ENCODE assay signal across 8 cellular contexts in genomic region chr2:110674620-110675555, GRCh38. TPM values are rescaled to one million over a fixed set of nuclear protein-coding genes. Genes with fewer than 3 reads are reported as not detected.
DNase-seq lines count a peak whose midpoint lies in the region; ATAC-seq and TF ChIP-seq lines count a peak whose summit lies in the region.

No MANE protein-coding gene starts in this region.

- H3K4me3 Mint-ChIP-seq in activated naive CD8-positive, alpha-beta T cell, result no peak overlapping the region

- H3K27me3 Mint-ChIP-seq in activated naive CD8-positive, alpha-beta T cell, result no peaks in the 10 kb centered on the region

- ATAC-seq in Right ventricle myocardium superior (ENCODE audit: poor library complexity) (no peak), HG02623 (IDR thresholded peaks at IDR 0.05; ENCODE audit: unreplicated experiment) (peak; percentile 84), omental fat pad (ENCODE audit: low FRiP score) (no peak)

- no peaks in the 10 kb centered on the region for H3K36me3 ChIP-seq in left ventricle myocardium inferior
- H3K36me3 ChIP-seq in mesodermal cell (ENCODE audit: control insufficient read depth, insufficient read depth, low read length), result peaks cover 48% of the 10 kb centered on the region

- peaks cover 22% of the 10 kb centered on the region for H3K4me1 Mint-ChIP-seq in activated naive CD8-positive, alpha-beta T cell (ENCODE audit: low read depth)

- H3K9me3 ChIP-seq in left ventricle myocardium inferior (replicated peaks) (no peaks in the 10 kb centered on the region), mesodermal cell (ENCODE audit: control insufficient read depth, low read length) (no peaks in the 10 kb centered on the region)

- H3K4me1 ChIP-seq in left ventricle myocardium inferior, result peaks cover 35% of the 10 kb centered on the region
- peaks cover 16% of the 10 kb centered on the region for H3K4me1 ChIP-seq in mesodermal cell (ENCODE audit: control insufficient read depth, insufficient read depth, low read length, poor library complexity, severe bottlenecking)

- H3K9me3 Mint-ChIP-seq in activated naive CD8-positive, alpha-beta T cell (ENCODE audit: low read depth), result no peaks in the 10 kb centered on the region

- DNase-seq in left ventricle myocardium inferior (no peak), Right ventricle myocardium superior (no peak), NB4 (ENCODE audit: low read depth) (peak; percentile 49), NCI-H1417 treated with DMSO at 0.1 percent for 48 hours (lab: John Stamatoyannopoulos, UW) (no peak), omental fat pad (ENCODE audit: low spot score) (no peak)

- intact Hi-C loops in left ventricle myocardium inferior (cut with micrococcal nuclease) (no loop called here), Right ventricle myocardium superior (cut with DNase I) (no loop called here)

- no peaks in the 10 kb centered on the region for H3K27me3 ChIP-seq in left ventricle myocardium inferior (ENCODE audit: low read depth)

- H3K4me3 ChIP-seq in left ventricle myocardium inferior (peak overlapping the region; percentile 31), NB4 (ENCODE audit: low read depth, low read length) (peak overlapping the region; percentile 4), mesodermal cell (ENCODE audit: extremely low read depth, insufficient read depth, low read length, poor library complexity, severe bottlenecking) (no peak overlapping the region)

- no peak for TF ChIP-seq POLR2A in NB4 (IDR thresholded peaks at IDR 0.05; ENCODE audit: extremely low read depth, insufficient read length)

- TF ChIP-seq CTCF in left ventricle myocardium inferior (IDR thresholded peaks at IDR 0.05; ENCODE audit: borderline replicate concordance) (no peak), NB4 (IDR thresholded peaks at IDR 0.05; ENCODE audit: low read depth, low read length) (no peak), omental fat pad (IDR thresholded peaks at IDR 0.05) (no peak)

- peaks cover 8% of the 10 kb centered on the region for H3K36me3 Mint-ChIP-seq in activated naive CD8-positive, alpha-beta T cell

- peak overlapping the region; percentile 25 for H3K27ac Mint-ChIP-seq in activated naive CD8-positive, alpha-beta T cell

- WGBS in mesodermal cell (ENCODE audit: insufficient coverage in 2 of 2), 2 experiments, result 56 to 60% methylated on average over 7 of the region's 7 CpGs

- H3K27ac ChIP-seq in left ventricle myocardium inferior (replicated peaks) (no peak overlapping the region), mesodermal cell (ENCODE audit: low read depth, low read length, severe bottlenecking) (peak overlapping the region; percentile 85)

RNA-seq across cellular contexts. Expression of gene BUB1, which starts 3.0 kb away (rescaled TPM):
- total RNA-seq in left ventricle myocardium inferior (0.66 TPM), Right ventricle myocardium superior (0.65 TPM), omental fat pad (1 to 10 TPM in 2 of 4 donors, under 1 TPM in 2; 0.25 to 3.7 (median 1.4) TPM)
- polyA plus RNA-seq in mesodermal cell (2013, experiment 1 of 2), result 69.7 TPM
- 83.9 TPM for polyA plus RNA-seq in mesodermal cell (2013, experiment 2 of 2)

RNA-seq across cellular contexts. Expression of gene ACOXL, which starts 57.5 kb away (rescaled TPM):
- total RNA-seq in left ventricle myocardium inferior (not detected), Right ventricle myocardium superior (not detected), omental fat pad (under 1 TPM in 2 of 4 donors, not detected in 2; 0.12 to 0.84 TPM)
- not detected for polyA plus RNA-seq in mesodermal cell (2013, experiment 1 of 2)
- not detected for polyA plus RNA-seq in mesodermal cell (2013, experiment 2 of 2)
